ENCODE assay signal across 18 cellular contexts in the genomic region with DNA sequence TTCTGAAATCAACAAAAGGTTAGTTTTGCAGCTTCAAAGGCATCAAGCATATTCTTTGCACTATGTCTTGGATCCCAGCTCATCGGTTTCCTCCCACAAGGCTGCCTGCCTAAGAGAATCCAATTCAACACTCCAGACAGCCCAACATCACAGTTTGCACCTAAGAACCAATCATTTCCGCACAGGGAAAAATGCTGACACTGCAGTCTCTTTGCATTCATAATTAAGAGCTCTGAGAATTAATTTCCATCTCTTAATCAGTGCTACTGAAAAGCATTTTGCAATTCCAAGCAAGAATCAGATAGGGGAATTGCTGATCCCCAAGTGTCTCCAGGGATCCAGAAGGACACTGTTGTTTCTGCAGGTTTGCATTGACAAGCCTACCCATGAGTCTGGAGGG.
"Had no signal": no experiment of that assay in that cellular context is flagged by ENCODE, and none has a peak within 500 bp of the region (broad histone marks: within the 10 kb centered on the region; RNA-seq: fewer than 3 reads in every experiment).

No MANE protein-coding gene starts in this region.

- H2AFZ ChIP-seq: PC-9 had no signal

- H3K4me3 ChIP-seq: MG63, PC-9, SK-N-MC had no signal

- H3K36me3 ChIP-seq: MG63 had no signal

- H3K9me3 ChIP-seq: MG63 had no signal

- H3K9ac ChIP-seq: KMS-11 had no signal

- H3K27me3 ChIP-seq: MG63 had no signal

- H3K4me2 ChIP-seq: KMS-11, PC-9 had no signal

- ATAC-seq: activated CD4-positive, CD25-positive, alpha-beta regulatory T cell treated with anti-CD3 and anti-CD28 coated beads, Interleukin-2, amount 50 U/mL, for 24 hours; activated CD8-positive, alpha-beta T cell treated with anti-CD3 and anti-CD28 coated beads for 36 hours; activated T-cell treated with anti-CD3 and anti-CD28 coated beads, Interleukin-2, amount 50 U/mL, for 72 hours had no signal

- H3K27ac ChIP-seq: KMS-11, PC-9, SK-N-MC, WERI-Rb-1 had no signal

- DNase-seq: activated CD4-positive, alpha-beta T cell treated with anti-CD3 and anti-CD28 coated beads for 4 hours; activated CD8-positive, alpha-beta memory T cell treated with anti-CD3 and anti-CD28 coated beads, Interleukin-2, amount 50 U/mL, for 4 hours; activated CD8-positive, alpha-beta T cell treated with anti-CD3 and anti-CD28 coated beads for 36 hours; activated gamma-delta T cell treated with Interleukin-2 at 50 U/mL for 16 hours; activated naive CD4-positive, alpha-beta T cell treated with anti-CD3 and anti-CD28 coated beads, Interleukin-2, amount 10 ng/mL, durations not matched to agents 7 days and 5 days; activated naive CD8-positive, alpha-beta T cell treated with anti-CD3 and anti-CD28 coated beads for 36 hours; activated T-cell treated with anti-CD3 and anti-CD28 coated beads, Interleukin-2, amount 50 U/mL, for 72 hours; cerebellar nuclear complex; MG63; MV-4-11; NCI-H1694; NCI-H2029 treated with DMSO at 0.1 percent for 48 hours; PC-9; T-helper 1 cell; WERI-Rb-1 had no signal
